Comparison of ENCODE assay signal across 25 cellular contexts in genomic region chr14:69208665-69209064, GRCh38. TPM values are rescaled to one million over a fixed set of nuclear protein-coding genes. Genes with fewer than 3 reads are reported as not detected.
DNase-seq lines count a peak whose midpoint lies in the region; ATAC-seq, FAIRE-seq and TF ChIP-seq lines count a peak whose summit lies in the region.
"Had no signal": no experiment of that assay in that cellular context is flagged by ENCODE, and none has a peak within 500 bp of the region (broad histone marks: within the 10 kb centered on the region; RNA-seq: fewer than 3 reads in every experiment).

No MANE protein-coding gene starts in this region.

- no peaks in the 10 kb centered on the region for H3K27me3 ChIP-seq in astrocyte (ENCODE audit: insufficient read depth, low read length)
- H3K27me3 ChIP-seq in GM23338 (ENCODE audit: insufficient read depth) = no peaks in the 10 kb centered on the region
- H3K27me3 ChIP-seq: Peyer's patch had no signal

- TF ChIP-seq CTCF in GM12864 (IDR thresholded peaks at IDR 0.05; ENCODE audit: low read depth, low read length, missing control alignments) (no peak), astrocyte (IDR thresholded peaks at IDR 0.05; ENCODE audit: insufficient read depth, low read depth, low read length) (no peak), nephron progenitor cell (IDR thresholded peaks at IDR 0.05) (no peak), glutamatergic neuron (IDR thresholded peaks at IDR 0.05; ENCODE audit: partially characterized antibody, unreplicated experiment) (no peak), GM23338 (conservative IDR thresholded peaks at IDR 0.05; ENCODE audit: low read depth in 2 of 2) (no peak)

- H3K27me3 Mint-ChIP-seq in astrocyte (ENCODE audit: low read depth, unreplicated experiment) (no peaks in the 10 kb centered on the region), nephron progenitor cell (ENCODE audit: low read depth, poor library complexity) (peaks cover 2% of the 10 kb centered on the region), glutamatergic neuron (ENCODE audit: unreplicated experiment) (no peaks in the 10 kb centered on the region), GM23338 (ENCODE audit: insufficient read depth, low read depth, poor library complexity) (peaks cover 6% of the 10 kb centered on the region)
- H3K27me3 Mint-ChIP-seq: B cell had no signal

- no peak overlapping the region for H3K27ac ChIP-seq in astrocyte (ENCODE audit: low read depth, low read length)
- no peak overlapping the region for H3K27ac ChIP-seq in GM23338 (ENCODE audit: low read depth)
- H3K27ac ChIP-seq: A549, Peyer's patch had no signal

- H3K9me2 ChIP-seq in GM23338 (ENCODE audit: insufficient read depth) = no peaks in the 10 kb centered on the region

- H3K79me2 ChIP-seq in astrocyte (ENCODE audit: insufficient read depth, low read length) (no peaks in the 10 kb centered on the region), GM23338 (replicated peaks; ENCODE audit: insufficient read depth) (peaks cover 6% of the 10 kb centered on the region)

- H2AFZ ChIP-seq in astrocyte (ENCODE audit: low read depth, low read length) = no peak overlapping the region
- H2AFZ ChIP-seq in GM23338 = no peak overlapping the region

- ATAC-seq in GM23338 (no peak), HG03460 (IDR thresholded peaks at IDR 0.05; ENCODE audit: unreplicated experiment) (no peak)
- ATAC-seq: A549, HepG2, K562 had no signal

- no peak overlapping the region for H3K9ac ChIP-seq in astrocyte (ENCODE audit: low read length)

- FAIRE-seq in HTR-8/SVneo (lab: Jason Lieb, UNC) = peak; percentile 52
- peak; percentile 23 for FAIRE-seq in astrocyte (lab: Jason Lieb, UNC)
- FAIRE-seq: A549, D721Med, GM12892, HepG2, K562 had no signal

- H4K20me1 ChIP-seq in astrocyte (ENCODE audit: insufficient read depth, low read length) (peaks cover 3% of the 10 kb centered on the region), GM23338 (replicated peaks; ENCODE audit: insufficient read depth) (no peaks in the 10 kb centered on the region)

- H3K27ac Mint-ChIP-seq in astrocyte (ENCODE audit: unreplicated experiment) = no peak overlapping the region
- peak overlapping the region; percentile 23 for H3K27ac Mint-ChIP-seq in nephron progenitor cell
- no peak overlapping the region for H3K27ac Mint-ChIP-seq in glutamatergic neuron (ENCODE audit: unreplicated experiment)
- no peak overlapping the region for H3K27ac Mint-ChIP-seq in GM23338
- H3K27ac Mint-ChIP-seq: B cell had no signal

- H3F3A ChIP-seq in GM23338 (replicated peaks; ENCODE audit: low read depth) = no peaks in the 10 kb centered on the region

- no peaks in the 10 kb centered on the region for H3K4me1 Mint-ChIP-seq in astrocyte (ENCODE audit: low read depth, unreplicated experiment)
- H3K4me1 Mint-ChIP-seq in nephron progenitor cell = peaks cover 12% of the 10 kb centered on the region
- H3K4me1 Mint-ChIP-seq in glutamatergic neuron (ENCODE audit: low read depth, unreplicated experiment) = no peaks in the 10 kb centered on the region
- H3K4me1 Mint-ChIP-seq in GM23338 = peaks cover 2% of the 10 kb centered on the region; the same call in 2 of the 3 replicates
- H3K4me1 Mint-ChIP-seq: B cell had no signal

- no peak overlapping the region for H3K4me3 ChIP-seq in GM12864 (ENCODE audit: low read depth, low read length)
- no peak overlapping the region for H3K4me3 ChIP-seq in astrocyte (ENCODE audit: insufficient read depth, low read depth, low read length)
- H3K4me3 ChIP-seq in GM23338 = no peak overlapping the region
- H3K4me3 ChIP-seq: A549, HAP-1, K562, Peyer's patch had no signal

- H3K4me2 ChIP-seq in astrocyte (ENCODE audit: low read length) (no peak overlapping the region), GM23338 (no peak overlapping the region)
- H3K4me2 ChIP-seq: A549 had no signal

- peaks cover 7% of the 10 kb centered on the region for H3K36me3 Mint-ChIP-seq in astrocyte (ENCODE audit: low read depth, unreplicated experiment)
- H3K36me3 Mint-ChIP-seq in nephron progenitor cell (ENCODE audit: low read depth) = peaks cover 32% of the 10 kb centered on the region
- no peaks in the 10 kb centered on the region for H3K36me3 Mint-ChIP-seq in glutamatergic neuron (ENCODE audit: unreplicated experiment)
- H3K36me3 Mint-ChIP-seq in GM23338 (ENCODE audit: low read depth) = peaks cover 3% of the 10 kb centered on the region; the same call in 2 of the 3 replicates

- DNase-seq in GM12864 (ENCODE audit: low read depth) (peak; percentile 2), HTR-8/SVneo (ENCODE audit: insufficient read length, low spot score) (no peak), astrocyte (ENCODE audit: low read depth) (no peak), nephron progenitor cell (no peak), glutamatergic neuron (no peak), H4 (ENCODE audit: low spot score) (no peak), GM23338 (ENCODE audit: low spot score) (no peak)
- DNase-seq: EL, GF-D8, NCI-H1092, NCI-H146, NCI-H2029, NCI-H226, NCI-H510A treated with DMSO at 0.1 percent for 48 hours, NCI-H748 treated with DMSO at 0.1 percent for 48 hours, Peyer's patch had no signal

- no peaks in the 10 kb centered on the region for H3K4me1 ChIP-seq in astrocyte (ENCODE audit: insufficient read depth, low read length)
- no peaks in the 10 kb centered on the region for H3K4me1 ChIP-seq in GM23338 (ENCODE audit: insufficient read depth)
- H3K4me1 ChIP-seq: Peyer's patch had no signal

- H3K9me3 Mint-ChIP-seq in astrocyte (ENCODE audit: unreplicated experiment) = no peaks in the 10 kb centered on the region
- H3K9me3 Mint-ChIP-seq in nephron progenitor cell = no peaks in the 10 kb centered on the region
- H3K9me3 Mint-ChIP-seq in glutamatergic neuron (ENCODE audit: unreplicated experiment) = no peaks in the 10 kb centered on the region
- H3K9me3 Mint-ChIP-seq in GM23338 = no peaks in the 10 kb centered on the region
- H3K9me3 Mint-ChIP-seq: CD14-positive monocyte had no signal

- no peak overlapping the region for H3K4me3 Mint-ChIP-seq in astrocyte (ENCODE audit: unreplicated experiment)
- H3K4me3 Mint-ChIP-seq in nephron progenitor cell = no peak overlapping the region
- no peak overlapping the region for H3K4me3 Mint-ChIP-seq in glutamatergic neuron (ENCODE audit: unreplicated experiment)
- no peak overlapping the region for H3K4me3 Mint-ChIP-seq in GM23338
- H3K4me3 Mint-ChIP-seq: B cell, CD14-positive monocyte had no signal

- H3K9me3 ChIP-seq in astrocyte (ENCODE audit: insufficient read depth, low read depth, low read length) = no peaks in the 10 kb centered on the region
- H3K9me3 ChIP-seq: A549, HAP-1, Peyer's patch had no signal

- H3K36me3 ChIP-seq in astrocyte (ENCODE audit: insufficient read depth, low read length) (no peaks in the 10 kb centered on the region), GM23338 (ENCODE audit: insufficient read depth) (no peaks in the 10 kb centered on the region)

RNA-seq across cellular contexts. Expression of gene EXD2, which starts 17.4 kb away (rescaled TPM):
- 28.7 and 30.7 TPM in 2 replicates for total RNA-seq in astrocyte
- total RNA-seq in glutamatergic neuron (ENCODE audit: unreplicated experiment) = 31.2 TPM
- 3.2 and 5.0 TPM in 2 replicates for total RNA-seq in H4 (2014; rRNA removed; shearing (Covaris generic))
- total RNA-seq in GM23338 (2014; rRNA removed; shearing (Covaris generic)) = 20.9 and 23.3 TPM in 2 replicates
- 9.9 and 10.3 TPM in 2 replicates for polyA plus RNA-seq in GM23338 (2016; fragmentation: Nextera tagmentation; extraction: Ambion mirVana)

RNA-seq across cellular contexts. Expression of gene GALNT16, which starts 51.3 kb away (rescaled TPM):
- 6.2 and 6.3 TPM in 2 replicates for total RNA-seq in astrocyte
- 124 TPM for total RNA-seq in glutamatergic neuron (ENCODE audit: unreplicated experiment)
- 0.47 and 0.52 TPM in 2 replicates for total RNA-seq in H4 (2014; rRNA removed; shearing (Covaris generic))
- total RNA-seq in GM23338 (2014; rRNA removed; shearing (Covaris generic)) = 2.9 and 5.3 TPM in 2 replicates
- polyA plus RNA-seq in GM23338 (2016; fragmentation: Nextera tagmentation; extraction: Ambion mirVana) = 0.90 and 1.5 TPM in 2 replicates
- total RNA-seq: K562 had no signal
- polyA plus RNA-seq: CD14-positive monocyte, K562 had no signal

RNA-seq across cellular contexts. Expression of gene DCAF5, which starts 55.7 kb away (rescaled TPM):
- total RNA-seq in astrocyte (54.5 and 54.6 TPM in 2 replicates), glutamatergic neuron (ENCODE audit: unreplicated experiment) (56.6 TPM)
- 9.3 and 16.9 TPM in 2 replicates for total RNA-seq in H4 (2014; rRNA removed; shearing (Covaris generic))
- total RNA-seq in GM23338 (2014; rRNA removed; shearing (Covaris generic)) = 15.2 and 15.7 TPM in 2 replicates
- 12.5 and 14.0 TPM in 2 replicates for polyA plus RNA-seq in GM23338 (2016; fragmentation: Nextera tagmentation; extraction: Ambion mirVana)

Comparison
In these comparisons a context has a peak if more than half of its experiments do, and no peak if none do; other contexts are left out.
1. RNA of gene GALNT16, which starts 51.3 kb away (total RNA-seq): 124 TPM in glutamatergic neuron (single experiment); 6.2 to 6.3 TPM in astrocyte, 2.9 to 5.3 TPM in GM23338 and 0.47 to 0.52 TPM in H4; every median in the first group is over 10 times any median in the second.